Comparison of ENCODE assay signal across 14 cellular contexts in the genomic region with DNA sequence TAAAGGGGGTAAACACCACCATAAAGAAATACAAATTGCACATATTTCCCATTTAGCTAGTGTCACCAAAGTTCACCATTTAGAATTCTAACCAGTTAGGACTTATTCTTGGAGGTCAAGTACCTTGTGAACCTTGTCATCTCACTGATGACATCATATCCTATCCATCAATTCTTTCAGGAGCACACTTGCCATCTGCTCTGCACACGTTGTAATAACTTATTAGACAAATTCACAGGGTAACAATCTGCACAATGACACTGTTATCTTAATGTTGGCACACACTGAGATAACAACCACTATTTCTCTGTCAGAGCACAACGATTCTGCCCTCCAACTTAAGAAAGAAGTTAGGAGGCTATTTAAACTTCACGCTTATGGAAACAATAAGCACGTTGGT.
"Had no signal": no experiment of that assay in that cellular context is flagged by ENCODE, and none has a peak within 500 bp of the region (broad histone marks: within the 10 kb centered on the region; RNA-seq: fewer than 3 reads in every experiment).

No MANE protein-coding gene starts in this region.

- H3K27me3 ChIP-seq: dorsolateral prefrontal cortex, esophagus muscularis mucosa, sigmoid colon, upper lobe of left lung had no signal

- H3K9me3 ChIP-seq: esophagus muscularis mucosa, sigmoid colon, upper lobe of left lung had no signal

- DNase-seq: activated CD4-positive, alpha-beta T cell treated with anti-CD3 and anti-CD28 coated beads for 4 hours; activated CD8-positive, alpha-beta memory T cell treated with anti-CD3 and anti-CD28 coated beads, Interleukin-2, amount 50 U/mL, for 48 hours; activated CD8-positive, alpha-beta T cell treated with anti-CD3 and anti-CD28 coated beads, Interleukin-2, amount 10 ng/mL, durations not matched to agents 7 days and 5 days; activated naive CD4-positive, alpha-beta T cell treated with anti-CD3 and anti-CD28 coated beads for 36 hours; dorsolateral prefrontal cortex; natural killer cell; sigmoid colon; stimulated activated CD4-positive, alpha-beta T cell treated with anti-CD3 and anti-CD28 coated beads, Interleukin-12 subunit alpha, Interleukin-12 subunit beta, amount 100 ng/mL, for 4 hours; stimulated activated naive CD4-positive, alpha-beta T cell treated with Interleukin-2 at 50 U/mL for 16 hours; T-helper 9 cell; upper lobe of left lung had no signal

- H3K36me3 ChIP-seq: esophagus muscularis mucosa, sigmoid colon, upper lobe of left lung had no signal

- H3K4me1 Mint-ChIP-seq: activated T-helper 17 cell treated with anti-CD3 and anti-CD28 coated beads, Interleukin-2, amount 50 U/mL, for 72 hours; natural killer cell had no signal

- H3K9me3 Mint-ChIP-seq: activated naive CD4-positive, alpha-beta T cell treated with anti-CD3 and anti-CD28 coated beads for 36 hours; activated T-helper 17 cell treated with anti-CD3 and anti-CD28 coated beads, Interleukin-2, amount 50 U/mL, for 72 hours had no signal

- H3K4me3 ChIP-seq: dorsolateral prefrontal cortex, esophagus muscularis mucosa, sigmoid colon, upper lobe of left lung had no signal

- H3K4me3 Mint-ChIP-seq: activated CD8-positive, alpha-beta T cell treated with anti-CD3 and anti-CD28 coated beads, Interleukin-2, amount 10 ng/mL, durations not matched to agents 7 days and 5 days; activated naive CD4-positive, alpha-beta T cell treated with anti-CD3 and anti-CD28 coated beads for 36 hours; activated T-helper 17 cell treated with anti-CD3 and anti-CD28 coated beads, Interleukin-2, amount 50 U/mL, for 72 hours; natural killer cell had no signal

- H3K36me3 Mint-ChIP-seq: natural killer cell had no signal

- H3K4me1 ChIP-seq: esophagus muscularis mucosa, sigmoid colon, upper lobe of left lung had no signal

- H3K27ac ChIP-seq: dorsolateral prefrontal cortex, esophagus muscularis mucosa, sigmoid colon, upper lobe of left lung, VCaP had no signal

- H3K27ac Mint-ChIP-seq: activated CD8-positive, alpha-beta T cell treated with anti-CD3 and anti-CD28 coated beads, Interleukin-2, amount 10 ng/mL, durations not matched to agents 7 days and 5 days; activated naive CD4-positive, alpha-beta T cell treated with anti-CD3 and anti-CD28 coated beads for 36 hours; activated T-helper 17 cell treated with anti-CD3 and anti-CD28 coated beads, Interleukin-2, amount 50 U/mL, for 72 hours; natural killer cell had no signal

- H3K27me3 Mint-ChIP-seq: activated T-helper 17 cell treated with anti-CD3 and anti-CD28 coated beads, Interleukin-2, amount 50 U/mL, for 72 hours had no signal
